8 cellular contexts compared by ENCODE assay signal in genomic region chr19:18173572-18174294, GRCh38. TPM values are rescaled to one million over a fixed set of nuclear protein-coding genes. Genes with fewer than 3 reads are reported as not detected.
DNase-seq lines count a peak whose midpoint lies in the region; ATAC-seq and TF ChIP-seq lines count a peak whose summit lies in the region.

Gene IFI30 (plus strand): TSS chr19:18173813. CDS start chr19:18173842, 29 bp downstream.

- ATAC-seq in GM19023 (IDR thresholded peaks at IDR 0.05; ENCODE audit: unreplicated experiment): peak; percentile 54
- peak; percentile 56 for ATAC-seq in HG03354 (IDR thresholded peaks at IDR 0.05; ENCODE audit: poor library complexity, severe bottlenecking, unreplicated experiment)
- ATAC-seq in HG03025 (IDR thresholded peaks at IDR 0.05; ENCODE audit: low FRiP score, unreplicated experiment): no peak

- peaks cover 22% of the 10 kb centered on the region for H3K4me1 Mint-ChIP-seq in activated T-helper 2 cell treated with anti-CD3 and anti-CD28 coated beads, Interferon-gamma antibody, Interleukin-2, Interleukin-4, amounts not matched to agents 10 μg/mL and 5 μg/mL and 100 μg/mL, durations not matched to agents 14 hours and 24 hours and 36 hours (ENCODE audit: low read depth)
- peaks cover 16% of the 10 kb centered on the region for H3K4me1 Mint-ChIP-seq in osteocyte (ENCODE audit: unreplicated experiment)

- intact Hi-C loops in activated T-helper 2 cell treated with anti-CD3 and anti-CD28 coated beads, Interferon-gamma antibody, Interleukin-2, Interleukin-4, amounts not matched to agents 10 μg/mL and 5 μg/mL and 100 μg/mL, durations not matched to agents 14 hours and 24 hours and 36 hours (cut with micrococcal nuclease): loop anchor here (2.0 kb wide), 1 partner anchor 19 kb away; the partner anchor contains the start of gene MPV17L2

- H3K36me3 Mint-ChIP-seq in activated T-helper 2 cell treated with anti-CD3 and anti-CD28 coated beads, Interferon-gamma antibody, Interleukin-2, Interleukin-4, amounts not matched to agents 10 μg/mL and 5 μg/mL and 100 μg/mL, durations not matched to agents 14 hours and 24 hours and 36 hours (ENCODE audit: low read depth): peaks cover 10% of the 10 kb centered on the region
- peaks cover 9% of the 10 kb centered on the region for H3K36me3 Mint-ChIP-seq in osteocyte (ENCODE audit: unreplicated experiment)

- peak within 1 kb of the TSS; percentile 85 for H3K4me3 Mint-ChIP-seq in activated T-helper 2 cell treated with anti-CD3 and anti-CD28 coated beads, Interferon-gamma antibody, Interleukin-2, Interleukin-4, amounts not matched to agents 10 μg/mL and 5 μg/mL and 100 μg/mL, durations not matched to agents 14 hours and 24 hours and 36 hours (ENCODE audit: low read depth)
- peak within 1 kb of the TSS; percentile 79 for H3K4me3 Mint-ChIP-seq in osteocyte (ENCODE audit: unreplicated experiment)

- H3K36me3 ChIP-seq in BLaER1: peaks cover 23% of the 10 kb centered on the region

- H3K4me1 ChIP-seq in BLaER1: peaks cover 77% of the 10 kb centered on the region

- peak within 1 kb of the TSS; percentile 92 for H3K4me2 ChIP-seq in BLaER1

- no peaks in the 10 kb centered on the region for H4K20me1 ChIP-seq in BLaER1

- no peaks in the 10 kb centered on the region for H3K27me3 ChIP-seq in BLaER1

- no peak for TF ChIP-seq CTCF in osteocyte (IDR thresholded peaks at IDR 0.05)

- H3K27ac ChIP-seq in BLaER1: peak within 1 kb of the TSS; percentile 69

- H3K9me3 Mint-ChIP-seq in activated T-helper 2 cell treated with anti-CD3 and anti-CD28 coated beads, Interferon-gamma antibody, Interleukin-2, Interleukin-4, amounts not matched to agents 10 μg/mL and 5 μg/mL and 100 μg/mL, durations not matched to agents 14 hours and 24 hours and 36 hours: no peaks in the 10 kb centered on the region
- no peaks in the 10 kb centered on the region for H3K9me3 Mint-ChIP-seq in osteocyte (ENCODE audit: unreplicated experiment)

- peak within 1 kb of the TSS; percentile 69 for H3K9ac ChIP-seq in BLaER1

- no peaks in the 10 kb centered on the region for H3K27me3 Mint-ChIP-seq in activated T-helper 2 cell treated with anti-CD3 and anti-CD28 coated beads, Interferon-gamma antibody, Interleukin-2, Interleukin-4, amounts not matched to agents 10 μg/mL and 5 μg/mL and 100 μg/mL, durations not matched to agents 14 hours and 24 hours and 36 hours (ENCODE audit: low read depth)
- peaks cover 8% of the 10 kb centered on the region for H3K27me3 Mint-ChIP-seq in osteocyte (ENCODE audit: unreplicated experiment)

- peak within 1 kb of the TSS; percentile 74 for H3K4me3 ChIP-seq in BLaER1

- no peaks in the 10 kb centered on the region for H3K9me3 ChIP-seq in BLaER1

- DNase-seq in OCI-M1 (lab: John Stamatoyannopoulos, UW) (peak; percentile 89), glomerular endothelial cell (ENCODE audit: extremely low read depth, low read depth, low spot score) (no peak), osteocyte (ENCODE audit: extremely low spot score, unreplicated experiment) (no peak)
- peak; percentile 58 for DNase-seq in activated T-helper 2 cell treated with anti-CD3 and anti-CD28 coated beads, Interferon-gamma antibody, Interleukin-2, Interleukin-4, amounts not matched to agents 10 μg/mL and 5 μg/mL and 100 μg/mL, durations not matched to agents 14 hours and 24 hours and 36 hours (ENCODE audit: low spot score)

- peak within 1 kb of the TSS; percentile 67 for H3K27ac Mint-ChIP-seq in activated T-helper 2 cell treated with anti-CD3 and anti-CD28 coated beads, Interferon-gamma antibody, Interleukin-2, Interleukin-4, amounts not matched to agents 10 μg/mL and 5 μg/mL and 100 μg/mL, durations not matched to agents 14 hours and 24 hours and 36 hours
- H3K27ac Mint-ChIP-seq in osteocyte (ENCODE audit: unreplicated experiment): no peak within 1 kb of the TSS

RNA-seq across cellular contexts. Expression of gene IFI30, which starts in this region (rescaled TPM):
- total RNA-seq in activated T-helper 2 cell treated with anti-CD3 and anti-CD28 coated beads, Interferon-gamma antibody, Interleukin-2, Interleukin-4, amounts not matched to agents 10 μg/mL and 5 μg/mL and 100 μg/mL, durations not matched to agents 14 hours and 24 hours and 36 hours: 37.0 and 41.2 TPM in 2 replicates
- total RNA-seq in glomerular endothelial cell: 13.4 and 21.0 TPM in 2 replicates
- not detected in 2 replicates for total RNA-seq in osteocyte

Comparison
In these comparisons a context has a peak if more than half of its experiments do, and no peak if none do; other contexts are left out.
1. RNA of gene IFI30 (total RNA-seq): 37.0 to 41.2 TPM in activated T-helper 2 cell treated with anti-CD3 and anti-CD28 coated beads, Interferon-gamma antibody, Interleukin-2, Interleukin-4, amounts not matched to agents 10 μg/mL and 5 μg/mL and 100 μg/mL, durations not matched to agents 14 hours and 24 hours and 36 hours and 13.4 to 21.0 TPM in glomerular endothelial cell; not detected in osteocyte; every median in the first group is over 10 times any median in the second.
2. DNase-seq: peak in OCI-M1 (single experiment) and activated T-helper 2 cell treated with anti-CD3 and anti-CD28 coated beads, Interferon-gamma antibody, Interleukin-2, Interleukin-4, amounts not matched to agents 10 μg/mL and 5 μg/mL and 100 μg/mL, durations not matched to agents 14 hours and 24 hours and 36 hours (single experiment); none in glomerular endothelial cell (single experiment) and osteocyte (single experiment).